In genomic region chr7:140023728-140024127, GRCh38 we compare ENCODE assay signal across 1 cellular context.
TF ChIP-seq lines count a peak whose summit lies in the region.

No MANE protein-coding gene starts in this region.

TF ChIP-seq in SK-N-SH treated with all-trans-retinoic acid at 6 μM for 48 hours, 23 proteins besides CTCF, POLR2A, EP300 and RAD21 (continued from another document):
- TF ChIP-seq OSR1 (CRISPR knock-in tag; IDR thresholded peaks at IDR 0.05) (no peak), TSHZ2 (CRISPR knock-in tag; IDR thresholded peaks at IDR 0.05) (no peak), ZFP3 (CRISPR knock-in tag; IDR thresholded peaks at IDR 0.05) (no peak), ARNTL (CRISPR knock-in tag; IDR thresholded peaks at IDR 0.05; ENCODE audit: borderline replicate concordance, low read depth) (no peak), RARB (CRISPR knock-in tag; IDR thresholded peaks at IDR 0.05) (no peak), ZNF70 (CRISPR knock-in tag; IDR thresholded peaks at IDR 0.05) (no peak), ZFP30 (CRISPR knock-in tag; IDR thresholded peaks at IDR 0.05) (no peak), GLIS3 (CRISPR knock-in tag; IDR thresholded peaks at IDR 0.05) (no peak)
